Comparison of ENCODE assay signal across 16 cellular contexts in the genomic region with DNA sequence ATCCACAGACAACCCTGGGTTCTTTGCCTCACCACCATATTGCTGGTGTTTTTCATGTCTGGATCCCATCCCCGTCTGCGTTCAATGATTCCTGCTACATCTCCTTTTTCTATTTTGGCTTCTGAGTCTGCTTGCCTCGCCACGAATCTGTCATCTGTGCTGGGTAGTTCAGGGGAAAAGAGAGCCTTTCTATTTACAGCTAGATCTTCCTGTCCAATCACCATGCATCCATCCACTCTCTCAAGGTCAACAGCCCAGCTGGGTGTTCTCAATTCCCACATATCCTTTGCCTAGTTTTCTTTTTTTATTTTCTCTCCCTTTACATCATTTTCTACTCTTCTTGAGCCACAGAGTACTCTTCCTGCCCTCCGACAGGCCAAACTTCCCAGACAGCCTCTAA.
"Had no signal": no experiment of that assay in that cellular context is flagged by ENCODE, and none has a peak within 500 bp of the region (broad histone marks: within the 10 kb centered on the region; RNA-seq: fewer than 3 reads in every experiment).

No MANE protein-coding gene starts in this region.

- H3K9me3 ChIP-seq: colonic mucosa, esophagus muscularis mucosa, mucosa of descending colon, neutrophil had no signal

- H3K4me1 Mint-ChIP-seq: activated CD4-positive, alpha-beta T cell treated with anti-CD3 and anti-CD28 coated beads, Interleukin-2, amount 10 ng/mL, durations not matched to agents 7 days and 5 days; activated naive CD8-positive, alpha-beta T cell treated with anti-CD3 and anti-CD28 coated beads, Interleukin-2, amount 10 ng/mL, durations not matched to agents 7 days and 5 days; T-cell had no signal

- H3K36me3 Mint-ChIP-seq: activated naive CD8-positive, alpha-beta T cell treated with anti-CD3 and anti-CD28 coated beads, Interleukin-2, amount 10 ng/mL, durations not matched to agents 7 days and 5 days; T-cell had no signal

- H3K27ac Mint-ChIP-seq: activated CD4-positive, alpha-beta T cell treated with anti-CD3 and anti-CD28 coated beads, Interleukin-2, amount 10 ng/mL, durations not matched to agents 7 days and 5 days; activated naive CD8-positive, alpha-beta T cell treated with anti-CD3 and anti-CD28 coated beads, Interleukin-2, amount 10 ng/mL, durations not matched to agents 7 days and 5 days; naive thymus-derived CD4-positive, alpha-beta T cell; T-cell; type B pancreatic cell had no signal

- H3K27ac ChIP-seq: colonic mucosa, neutrophil, SK-N-MC had no signal

- DNase-seq: activated CD8-positive, alpha-beta memory T cell treated with anti-CD3 and anti-CD28 coated beads, Interleukin-2, amount 50 U/mL, for 48 hours; activated naive CD4-positive, alpha-beta T cell; activated naive CD8-positive, alpha-beta T cell treated with anti-CD3 and anti-CD28 coated beads, Interleukin-2, amount 10 ng/mL, durations not matched to agents 7 days and 5 days; aorta; stimulated activated naive CD4-positive, alpha-beta T cell treated with Interleukin-2 at 50 U/mL for 16 hours; T-helper 9 cell had no signal

- H3K4me3 ChIP-seq: colonic mucosa, esophagus muscularis mucosa, mucosa of descending colon, SK-N-MC, smooth muscle cell had no signal

- H3K27me3 ChIP-seq: colonic mucosa, esophagus muscularis mucosa, neutrophil had no signal

- H3K4me1 ChIP-seq: colonic mucosa had no signal

- H3K9me3 Mint-ChIP-seq: activated CD4-positive, alpha-beta T cell treated with anti-CD3 and anti-CD28 coated beads, Interleukin-2, amount 10 ng/mL, durations not matched to agents 7 days and 5 days; T-cell; type B pancreatic cell had no signal

- H3K36me3 ChIP-seq: colonic mucosa, neutrophil had no signal

- H3K4me3 Mint-ChIP-seq: activated CD4-positive, alpha-beta T cell treated with anti-CD3 and anti-CD28 coated beads, Interleukin-2, amount 10 ng/mL, durations not matched to agents 7 days and 5 days; activated naive CD8-positive, alpha-beta T cell treated with anti-CD3 and anti-CD28 coated beads, Interleukin-2, amount 10 ng/mL, durations not matched to agents 7 days and 5 days; naive thymus-derived CD4-positive, alpha-beta T cell; T-cell; type B pancreatic cell had no signal

- ATAC-seq: T-cell had no signal

- H3K27me3 Mint-ChIP-seq: activated naive CD8-positive, alpha-beta T cell treated with anti-CD3 and anti-CD28 coated beads, Interleukin-2, amount 10 ng/mL, durations not matched to agents 7 days and 5 days; type B pancreatic cell had no signal
